Comparison of ENCODE assay signal across 8 cellular contexts in genomic region chr15:64503197-64503596, GRCh38. TPM values are rescaled to one million over a fixed set of nuclear protein-coding genes. Genes with fewer than 3 reads are reported as not detected.
DNase-seq lines count a peak whose midpoint lies in the region; ATAC-seq and TF ChIP-seq lines count a peak whose summit lies in the region.

No MANE protein-coding gene starts in this region.

- POLR2A ChIA-PET in activated CD4-positive, alpha-beta T cell treated with anti-CD3 and anti-CD28 coated beads, Interleukin-2, amount 10 ng/mL, durations not matched to agents 7 days and 5 days (lab: Charles Lee): no interaction called here
- POLR2A ChIA-PET in WTC11 (lab: Charles Lee): interaction anchor here (0.6 kb wide), 1 partner anchor 169 kb away, joined by 3 read pairs; no protein-coding TSS in a partner anchor

- CTCF ChIA-PET in activated CD4-positive, alpha-beta T cell treated with anti-CD3 and anti-CD28 coated beads, Interleukin-2, amount 10 ng/mL, durations not matched to agents 7 days and 5 days (lab: Charles Lee): interaction anchor here (0.6 to 1.6 kb wide), 8 partner anchors 9 to 533 kb away, joined by 3 to 5 read pairs (median 4); no protein-coding TSS in a partner anchor
- CTCF ChIA-PET in WTC11 (lab: Charles Lee): interaction anchor here (0.5 to 0.8 kb wide), 4 partner anchors 40 to 178 kb away, joined by 4 to 5 read pairs (median 4); no protein-coding TSS in a partner anchor

- peak; percentile 44 for ATAC-seq in WTC11
- no peak for ATAC-seq in HG03432 (IDR thresholded peaks at IDR 0.05; ENCODE audit: unreplicated experiment)
- no peak for ATAC-seq in GM21825 (IDR thresholded peaks at IDR 0.05; ENCODE audit: unreplicated experiment)

- no peaks in the 10 kb centered on the region for H3K9me3 ChIP-seq in subcutaneous abdominal adipose tissue (ENCODE audit: control insufficient read depth in 5 of 5, low read length in 5 of 5)

- no peak overlapping the region for H3K4me3 ChIP-seq in subcutaneous abdominal adipose tissue (ENCODE audit: low read depth in 1 of 5, low read length in 5 of 5)

- DNase-seq in activated CD4-positive, alpha-beta T cell treated with anti-CD3 and anti-CD28 coated beads, Interleukin-2, amount 10 ng/mL, durations not matched to agents 7 days and 5 days: peak; percentile 7
- DNase-seq in activated CD4-positive, alpha-beta T cell treated with anti-CD3 and anti-CD28 coated beads, Interleukin-2, amount 50 U/mL, for 1 hour: no peak
- DNase-seq in WTC11 (ENCODE audit: low spot score) (no peak), immature natural killer cell (no peak)
- DNase-seq in activated CD4-positive, alpha-beta T cell treated with anti-CD3 and anti-CD28 coated beads, Interleukin-2, amount 50 U/mL, for 48 hours: no peak

- H3K36me3 Mint-ChIP-seq in activated CD4-positive, alpha-beta T cell treated with anti-CD3 and anti-CD28 coated beads, Interleukin-2, amount 10 ng/mL, durations not matched to agents 7 days and 5 days (ENCODE audit: low read depth): peaks cover 54% of the 10 kb centered on the region
- H3K36me3 Mint-ChIP-seq in WTC11 (peaks cover 29% of the 10 kb centered on the region), immature natural killer cell (peaks cover 8 to 26% (median 11%) of the 10 kb centered on the region in 3 donors)

- H3K9ac ChIP-seq in subcutaneous abdominal adipose tissue (ENCODE audit: low read length in 5 of 5): peak overlapping the region in 3 of 5 donors; percentile 1 to 39 (median 27)

- peaks cover 7 to 46% (median 37%) of the 10 kb centered on the region in 5 donors for H3K4me1 ChIP-seq in subcutaneous abdominal adipose tissue (ENCODE audit: control insufficient read depth in 5 of 5, insufficient read depth in 5 of 5, low read length in 5 of 5)

- no peaks in the 10 kb centered on the region for H3K27me3 Mint-ChIP-seq in activated CD4-positive, alpha-beta T cell treated with anti-CD3 and anti-CD28 coated beads, Interleukin-2, amount 10 ng/mL, durations not matched to agents 7 days and 5 days
- no peaks in the 10 kb centered on the region for H3K27me3 Mint-ChIP-seq in WTC11 (ENCODE audit: low read depth)
- H3K27me3 Mint-ChIP-seq in immature natural killer cell (ENCODE audit: low read depth in 3 of 3): no peaks in the 10 kb centered on the region

- peaks cover 80% of the 10 kb centered on the region for H3K4me1 Mint-ChIP-seq in activated CD4-positive, alpha-beta T cell treated with anti-CD3 and anti-CD28 coated beads, Interleukin-2, amount 10 ng/mL, durations not matched to agents 7 days and 5 days
- H3K4me1 Mint-ChIP-seq in WTC11 (peaks cover 25% of the 10 kb centered on the region), immature natural killer cell (peaks cover 56 to 75% of the 10 kb centered on the region in 2 donors)

- H3K27ac Mint-ChIP-seq in activated CD4-positive, alpha-beta T cell treated with anti-CD3 and anti-CD28 coated beads, Interleukin-2, amount 10 ng/mL, durations not matched to agents 7 days and 5 days: peak overlapping the region; percentile 92
- H3K27ac Mint-ChIP-seq in WTC11 (peak overlapping the region; percentile 77), immature natural killer cell (peak overlapping the region; percentile 14 to 76 (median 67))

- H3K9me3 Mint-ChIP-seq in activated CD4-positive, alpha-beta T cell treated with anti-CD3 and anti-CD28 coated beads, Interleukin-2, amount 10 ng/mL, durations not matched to agents 7 days and 5 days: no peaks in the 10 kb centered on the region
- no peaks in the 10 kb centered on the region for H3K9me3 Mint-ChIP-seq in WTC11
- H3K9me3 Mint-ChIP-seq in immature natural killer cell: no peaks in the 10 kb centered on the region

- H3K27me3 ChIP-seq in subcutaneous abdominal adipose tissue (ENCODE audit: control insufficient read depth in 5 of 5, insufficient read depth in 4 of 5, low read length in 5 of 5): no peaks in the 10 kb centered on the region

- no peak for TF ChIP-seq CTCF in WTC11 (IDR thresholded peaks at IDR 0.05)

- H3K36me3 ChIP-seq in subcutaneous abdominal adipose tissue (ENCODE audit: control insufficient read depth in 5 of 5, insufficient read depth in 5 of 5, low read length in 5 of 5): peaks cover 7 to 29% (median 25%) of the 10 kb centered on the region in 5 donors

- H3K4me3 Mint-ChIP-seq in activated CD4-positive, alpha-beta T cell treated with anti-CD3 and anti-CD28 coated beads, Interleukin-2, amount 10 ng/mL, durations not matched to agents 7 days and 5 days: peak overlapping the region; percentile 37
- H3K4me3 Mint-ChIP-seq in WTC11: no peak overlapping the region
- H3K4me3 Mint-ChIP-seq in immature natural killer cell: peak overlapping the region; percentile 4 to 53 (median 22)

- H3K27ac ChIP-seq in subcutaneous abdominal adipose tissue (ENCODE audit: low read depth, low read length): peak overlapping the region; percentile 21

TF ChIP-seq in WTC11, 78 proteins besides CTCF, POLR2A, EP300 and RAD21 (continues in another document):
- TF ChIP-seq ZSCAN18 (CRISPR knock-in tag; IDR thresholded peaks at IDR 0.05): no peak
- TF ChIP-seq, protein P1, sequence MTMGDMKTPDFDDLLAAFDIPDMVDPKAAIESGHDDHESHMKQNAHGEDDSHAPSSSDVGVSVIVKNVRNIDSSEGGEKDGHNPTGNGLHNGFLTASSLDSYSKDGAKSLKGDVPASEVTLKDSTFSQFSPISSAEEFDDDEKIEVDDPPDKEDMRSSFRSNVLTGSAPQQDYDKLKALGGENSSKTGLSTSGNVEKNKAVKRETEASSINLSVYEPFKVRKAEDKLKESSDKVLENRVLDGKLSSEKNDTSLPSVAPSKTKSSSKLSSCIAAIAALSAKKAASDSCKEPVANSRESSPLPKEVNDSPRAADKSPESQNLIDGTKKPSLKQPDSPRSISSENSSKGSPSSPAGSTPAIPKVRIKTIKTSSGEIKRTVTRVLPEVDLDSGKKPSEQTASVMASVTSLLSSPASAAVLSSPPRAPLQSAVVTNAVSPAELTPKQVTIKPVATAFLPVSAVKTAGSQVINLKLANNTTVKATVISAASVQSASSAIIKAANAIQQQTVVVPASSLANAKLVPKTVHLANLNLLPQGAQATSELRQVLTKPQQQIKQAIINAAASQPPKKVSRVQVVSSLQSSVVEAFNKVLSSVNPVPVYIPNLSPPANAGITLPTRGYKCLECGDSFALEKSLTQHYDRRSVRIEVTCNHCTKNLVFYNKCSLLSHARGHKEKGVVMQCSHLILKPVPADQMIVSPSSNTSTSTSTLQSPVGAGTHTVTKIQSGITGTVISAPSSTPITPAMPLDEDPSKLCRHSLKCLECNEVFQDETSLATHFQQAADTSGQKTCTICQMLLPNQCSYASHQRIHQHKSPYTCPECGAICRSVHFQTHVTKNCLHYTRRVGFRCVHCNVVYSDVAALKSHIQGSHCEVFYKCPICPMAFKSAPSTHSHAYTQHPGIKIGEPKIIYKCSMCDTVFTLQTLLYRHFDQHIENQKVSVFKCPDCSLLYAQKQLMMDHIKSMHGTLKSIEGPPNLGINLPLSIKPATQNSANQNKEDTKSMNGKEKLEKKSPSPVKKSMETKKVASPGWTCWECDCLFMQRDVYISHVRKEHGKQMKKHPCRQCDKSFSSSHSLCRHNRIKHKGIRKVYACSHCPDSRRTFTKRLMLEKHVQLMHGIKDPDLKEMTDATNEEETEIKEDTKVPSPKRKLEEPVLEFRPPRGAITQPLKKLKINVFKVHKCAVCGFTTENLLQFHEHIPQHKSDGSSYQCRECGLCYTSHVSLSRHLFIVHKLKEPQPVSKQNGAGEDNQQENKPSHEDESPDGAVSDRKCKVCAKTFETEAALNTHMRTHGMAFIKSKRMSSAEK (CRISPR knock-in tag; IDR thresholded peaks at IDR 0.05; ENCODE audit: borderline replicate concordance): no peak
- no peak for TF ChIP-seq FOXP4 (CRISPR knock-in tag; IDR thresholded peaks at IDR 0.05)
- TF ChIP-seq ZNF219 (CRISPR knock-in tag; IDR thresholded peaks at IDR 0.05; ENCODE audit: borderline replicate concordance): no peak
- TF ChIP-seq, protein P2, sequence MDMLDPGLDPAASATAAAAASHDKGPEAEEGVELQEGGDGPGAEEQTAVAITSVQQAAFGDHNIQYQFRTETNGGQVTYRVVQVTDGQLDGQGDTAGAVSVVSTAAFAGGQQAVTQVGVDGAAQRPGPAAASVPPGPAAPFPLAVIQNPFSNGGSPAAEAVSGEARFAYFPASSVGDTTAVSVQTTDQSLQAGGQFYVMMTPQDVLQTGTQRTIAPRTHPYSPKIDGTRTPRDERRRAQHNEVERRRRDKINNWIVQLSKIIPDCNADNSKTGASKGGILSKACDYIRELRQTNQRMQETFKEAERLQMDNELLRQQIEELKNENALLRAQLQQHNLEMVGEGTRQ (CRISPR knock-in tag; IDR thresholded peaks at IDR 0.05): no peak
- TF ChIP-seq TEAD1 (CRISPR knock-in tag; IDR thresholded peaks at IDR 0.05): no peak
- TF ChIP-seq NR2C2 (CRISPR knock-in tag; IDR thresholded peaks at IDR 0.05): no peak
- no peak for TF ChIP-seq NFYB (CRISPR knock-in tag; conservative IDR thresholded peaks at IDR 0.05; ENCODE audit: low read depth)

RNA-seq across cellular contexts. Expression of gene ZNF609, which starts 42.8 kb away (rescaled TPM):
- 10 to 100 TPM; 38.9 to 42.1 TPM for total RNA-seq in activated CD4-positive, alpha-beta T cell treated with anti-CD3 and anti-CD28 coated beads, Interleukin-2, amount 10 ng/mL, durations not matched to agents 7 days and 5 days
- 45.9 to 47.4 TPM (median 46.3 TPM) in 3 replicates for total RNA-seq in WTC11 (2021)
- 10 to 100 TPM in 1 of 3 donors, 1 to 10 TPM in 1, under 1 TPM in 1; 0.04 to 11.3 (median 2.6) TPM for polyA plus RNA-seq in immature natural killer cell
